Comparison of ENCODE assay signal across 1 cellular context in the genomic region with DNA sequence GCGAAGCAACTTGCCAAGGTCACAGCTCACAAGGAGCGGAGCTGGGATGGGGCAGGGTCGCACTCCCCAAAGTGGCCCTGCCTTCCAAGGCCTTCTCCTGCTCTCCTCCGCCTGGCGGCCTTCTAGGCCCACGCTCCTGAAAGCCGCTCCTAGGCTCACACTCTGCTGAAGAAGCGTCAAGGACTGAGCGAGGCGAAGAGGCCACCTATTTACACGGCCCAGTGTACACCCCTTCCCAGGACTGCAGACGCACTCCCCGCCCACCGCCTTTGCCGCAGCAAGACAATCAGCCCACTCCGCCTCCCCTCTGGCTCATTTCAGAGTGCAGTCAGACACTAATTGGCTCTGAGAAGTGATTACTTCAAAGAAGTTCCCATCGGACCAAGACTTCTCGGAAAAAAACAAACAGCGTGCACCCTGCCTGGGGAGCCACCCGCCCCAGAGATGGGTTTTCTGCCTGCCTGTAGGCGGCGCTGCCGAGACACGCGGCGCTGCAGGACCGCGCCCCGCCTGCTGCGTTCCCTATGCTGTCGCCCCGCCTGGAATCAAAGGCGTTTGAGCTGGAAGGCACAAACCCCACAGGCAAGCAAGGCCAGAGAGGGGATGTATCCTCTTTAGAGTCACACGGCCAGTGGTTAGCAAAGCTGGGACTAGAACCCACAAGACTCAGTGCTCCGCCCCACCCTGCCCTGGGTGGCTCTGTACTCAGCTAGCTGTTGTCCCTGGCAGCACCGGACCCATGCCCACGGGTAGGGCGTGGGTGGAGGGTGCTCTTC.
TF ChIP-seq lines count a peak whose summit lies in the region.

No MANE protein-coding gene starts in this region.

TF ChIP-seq in neural cell, 6 proteins besides CTCF, POLR2A, EP300 and RAD21 (continued from another document):
- TF ChIP-seq, protein P1, sequence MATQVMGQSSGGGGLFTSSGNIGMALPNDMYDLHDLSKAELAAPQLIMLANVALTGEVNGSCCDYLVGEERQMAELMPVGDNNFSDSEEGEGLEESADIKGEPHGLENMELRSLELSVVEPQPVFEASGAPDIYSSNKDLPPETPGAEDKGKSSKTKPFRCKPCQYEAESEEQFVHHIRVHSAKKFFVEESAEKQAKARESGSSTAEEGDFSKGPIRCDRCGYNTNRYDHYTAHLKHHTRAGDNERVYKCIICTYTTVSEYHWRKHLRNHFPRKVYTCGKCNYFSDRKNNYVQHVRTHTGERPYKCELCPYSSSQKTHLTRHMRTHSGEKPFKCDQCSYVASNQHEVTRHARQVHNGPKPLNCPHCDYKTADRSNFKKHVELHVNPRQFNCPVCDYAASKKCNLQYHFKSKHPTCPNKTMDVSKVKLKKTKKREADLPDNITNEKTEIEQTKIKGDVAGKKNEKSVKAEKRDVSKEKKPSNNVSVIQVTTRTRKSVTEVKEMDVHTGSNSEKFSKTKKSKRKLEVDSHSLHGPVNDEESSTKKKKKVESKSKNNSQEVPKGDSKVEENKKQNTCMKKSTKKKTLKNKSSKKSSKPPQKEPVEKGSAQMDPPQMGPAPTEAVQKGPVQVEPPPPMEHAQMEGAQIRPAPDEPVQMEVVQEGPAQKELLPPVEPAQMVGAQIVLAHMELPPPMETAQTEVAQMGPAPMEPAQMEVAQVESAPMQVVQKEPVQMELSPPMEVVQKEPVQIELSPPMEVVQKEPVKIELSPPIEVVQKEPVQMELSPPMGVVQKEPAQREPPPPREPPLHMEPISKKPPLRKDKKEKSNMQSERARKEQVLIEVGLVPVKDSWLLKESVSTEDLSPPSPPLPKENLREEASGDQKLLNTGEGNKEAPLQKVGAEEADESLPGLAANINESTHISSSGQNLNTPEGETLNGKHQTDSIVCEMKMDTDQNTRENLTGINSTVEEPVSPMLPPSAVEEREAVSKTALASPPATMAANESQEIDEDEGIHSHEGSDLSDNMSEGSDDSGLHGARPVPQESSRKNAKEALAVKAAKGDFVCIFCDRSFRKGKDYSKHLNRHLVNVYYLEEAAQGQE (IDR thresholded peaks at IDR 0.05; ENCODE audit: borderline replicate concordance), result no peak
